1 cellular context compared by ENCODE assay signal in genomic region chr4:52052475-52052780, GRCh38.
TF ChIP-seq lines count a peak whose summit lies in the region.

No MANE protein-coding gene starts in this region.

TF ChIP-seq in SK-N-SH, 30 proteins besides CTCF, POLR2A, EP300 and RAD21:
- TF ChIP-seq CHD2 (IDR thresholded peaks at IDR 0.05; ENCODE audit: low read length, partially characterized antibody) (no peak), MXI1 (IDR thresholded peaks at IDR 0.05; ENCODE audit: low read depth, low read length) (no peak), SIN3A (IDR thresholded peaks at IDR 0.05; ENCODE audit: borderline replicate concordance, low read depth, low read length) (no peak), RCOR1 (IDR thresholded peaks at IDR 0.05; ENCODE audit: low read length) (no peak), TEAD4 (IDR thresholded peaks at IDR 0.05; ENCODE audit: borderline replicate concordance, insufficient read depth) (no peak), TCF12 (IDR thresholded peaks at IDR 0.05) (no peak), NFIC (IDR thresholded peaks at IDR 0.05; ENCODE audit: borderline replicate concordance) (no peak), JUND (IDR thresholded peaks at IDR 0.05) (no peak), ELF1 (IDR thresholded peaks at IDR 0.05) (no peak), MEF2A (IDR thresholded peaks at IDR 0.05; ENCODE audit: borderline replicate concordance, low read depth) (no peak), GATA2 (CRISPR knock-in tag; IDR thresholded peaks at IDR 0.05) (no peak), USF1 (IDR thresholded peaks at IDR 0.05; ENCODE audit: borderline replicate concordance, low read depth) (no peak), PBX3 (IDR thresholded peaks at IDR 0.05) (no peak), SMC3 (IDR thresholded peaks at IDR 0.05; ENCODE audit: low read depth, low read length) (no peak), FOXM1 (IDR thresholded peaks at IDR 0.05; ENCODE audit: low read depth) (no peak)
